ENCODE assay signal across 11 cellular contexts in the genomic region with DNA sequence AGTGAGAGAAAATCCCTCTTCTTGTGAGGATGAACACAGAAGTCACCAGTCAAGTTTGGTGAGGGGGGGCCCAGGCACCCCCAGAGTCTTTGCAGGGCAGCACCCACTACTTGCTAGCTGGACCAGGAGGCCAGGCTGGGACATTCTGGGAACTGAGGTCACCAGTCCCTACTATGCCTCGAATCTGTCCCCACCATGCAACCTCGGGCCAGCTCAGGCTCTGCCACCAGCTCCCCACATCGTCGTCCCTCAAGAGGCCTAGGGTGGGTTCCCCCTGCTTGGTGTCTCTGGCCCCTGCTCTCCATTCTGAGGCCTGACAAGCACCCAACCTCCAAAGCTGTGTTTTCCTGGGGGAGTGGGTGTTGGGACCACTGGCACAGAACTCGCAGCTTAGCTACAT. TPM values are rescaled to one million over a fixed set of nuclear protein-coding genes. Genes with fewer than 3 reads are reported as not detected.
DNase-seq lines count a peak whose midpoint lies in the region; ATAC-seq and TF ChIP-seq lines count a peak whose summit lies in the region.
"Had no signal": no experiment of that assay in that cellular context is flagged by ENCODE, and none has a peak within 500 bp of the region (broad histone marks: within the 10 kb centered on the region; RNA-seq: fewer than 3 reads in every experiment).

No MANE protein-coding gene starts in this region.

- H2BK120ac ChIP-seq in H9 (ENCODE audit: low read depth, low read length, poor library complexity, severe bottlenecking) = no peak overlapping the region

- H2AFZ ChIP-seq in H9 (ENCODE audit: low read length) (no peak overlapping the region), osteoblast (ENCODE audit: low read length) (no peak overlapping the region)

- no peak overlapping the region for H2BK15ac ChIP-seq in H9 (ENCODE audit: low read depth, low read length)

- no peak overlapping the region for H3K9ac ChIP-seq in H9 (ENCODE audit: extremely low read depth, insufficient read length, low read length)

- no peaks in the 10 kb centered on the region for H3K79me1 ChIP-seq in H9 (ENCODE audit: insufficient read depth, low read depth, low read length, poor library complexity, severe bottlenecking)

- H3K27ac Mint-ChIP-seq in CD14-positive monocyte = no peak overlapping the region
- no peak overlapping the region for H3K27ac Mint-ChIP-seq in H9
- H3K27ac Mint-ChIP-seq in brain = no peak overlapping the region

- no peak overlapping the region; the same call in 1 of the 2 replicates for H3K14ac ChIP-seq in H9 (ENCODE audit: insufficient read depth, low read length)

- peaks cover 8 to 17% (median 9%) of the 10 kb centered on the region in 3 donors for H3K27me3 Mint-ChIP-seq in CD14-positive monocyte (ENCODE audit: low read depth in 3 of 3)
- peaks cover 12% of the 10 kb centered on the region for H3K27me3 Mint-ChIP-seq in H9 (ENCODE audit: low read depth)
- peaks cover 6% of the 10 kb centered on the region for H3K27me3 Mint-ChIP-seq in brain

- no peak overlapping the region for H4K8ac ChIP-seq in H9 (replicated peaks; ENCODE audit: insufficient read length, low read depth, low read length)

- H4K5ac ChIP-seq in H9 (ENCODE audit: insufficient read length, low read depth, low read length) = no peak overlapping the region

- H3K4me3 Mint-ChIP-seq in CD14-positive monocyte (peak overlapping the region; percentile 65 to 66), H9 (peak overlapping the region; percentile 53; a peak in 3 of 5 replicates), brain (peak overlapping the region; percentile 21 to 70 (median 59))

- peaks cover 0 to 9% (median 3%) of the 10 kb centered on the region in 7 donors for H3K9me3 Mint-ChIP-seq in CD14-positive monocyte
- peaks cover 3 to 7% of the 10 kb centered on the region in 2 experiments; a peak in 3 of 5 replicates for H3K9me3 Mint-ChIP-seq in H9
- peaks cover 0 to 3% (median 0%) of the 10 kb centered on the region in 5 experiments for H3K9me3 Mint-ChIP-seq in brain

- no peak overlapping the region for H3K4me3 ChIP-seq in osteoblast (ENCODE audit: insufficient read depth, low read length)

- no CpG with 5 or more reads among the region's 5 CpGs for WGBS in H9 (ENCODE audit: extremely low coverage, insufficient read length, low lambda C conversion rate)

- H3K27ac ChIP-seq in H9 (ENCODE audit: insufficient read length, low read depth, low read length) (no peak overlapping the region), osteoblast (ENCODE audit: low read depth, low read length) (no peak overlapping the region)

- H2AK5ac ChIP-seq in H9 (ENCODE audit: insufficient read length, low read length) = no peak overlapping the region

- H2BK5ac ChIP-seq in H9 (ENCODE audit: insufficient read length, low read length) = no peak overlapping the region

- no peak overlapping the region for H3K18ac ChIP-seq in H9 (ENCODE audit: insufficient read length, low read depth, low read length)

- no peaks in the 10 kb centered on the region for H3K36me3 Mint-ChIP-seq in CD14-positive monocyte
- H3K36me3 Mint-ChIP-seq in H9 (ENCODE audit: insufficient read depth in 1 of 3, low read depth in 3 of 3) = no peaks in the 10 kb centered on the region
- no peaks in the 10 kb centered on the region for H3K36me3 Mint-ChIP-seq in brain

- no peak overlapping the region for H2BK12ac ChIP-seq in H9 (ENCODE audit: insufficient read length, low read depth, low read length)

- H4K20me1 ChIP-seq in H9 (ENCODE audit: control insufficient read depth, insufficient read depth, insufficient read length) (no peaks in the 10 kb centered on the region), osteoblast (ENCODE audit: insufficient read depth, low read length) (no peaks in the 10 kb centered on the region)

- H4K91ac ChIP-seq in H9 (ENCODE audit: insufficient read length, low read depth, low read length) = no peak overlapping the region

- H3K27me3 ChIP-seq in H9 (ENCODE audit: insufficient read depth, low read length) (peaks cover 3% of the 10 kb centered on the region; the same call in 1 of the 2 replicates), osteoblast (ENCODE audit: insufficient read depth, low read length) (no peaks in the 10 kb centered on the region)

- H3K4me1 ChIP-seq in H9 (ENCODE audit: insufficient read depth, low read length) (no peaks in the 10 kb centered on the region), osteoblast (ENCODE audit: insufficient read depth, low read length) (peaks cover 9% of the 10 kb centered on the region)

- DNase-seq in CD14-positive monocyte (ENCODE audit: low spot score) (no peak), H9 (no peak), osteoblast (ENCODE audit: insufficient read length, low spot score, missing footprints) (no peak), SK-N-DZ (ENCODE audit: low spot score) (no peak), HK-2 (ENCODE audit: unreplicated experiment) (no peak)
- DNase-seq: effector CD8-positive, alpha-beta T cell; GF-D8; Karpas-422; stimulated activated CD4-positive, alpha-beta T cell treated with anti-CD3 and anti-CD28 coated beads, Interleukin-4, amount 100 ng/mL, for 1 hour had no signal

- H3T11ph ChIP-seq in H9 (ENCODE audit: low read length) = no peak overlapping the region

- no peak overlapping the region for H3K56ac ChIP-seq in H9 (ENCODE audit: insufficient read length, low read depth, low read length)

- intact Hi-C loops in CD14-positive monocyte (cut with micrococcal nuclease) = no loop called here

- TF ChIP-seq CTCF in CD14-positive monocyte (IDR thresholded peaks at IDR 0.05) (no peak), H9 (conservative IDR thresholded peaks at IDR 0.05) (no peak), brain (conservative IDR thresholded peaks at IDR 0.05) (no peak), osteoblast (IDR thresholded peaks at IDR 0.05; ENCODE audit: extremely low read depth, low read depth, low read length) (no peak)

- no peaks in the 10 kb centered on the region for H3K36me3 ChIP-seq in osteoblast (ENCODE audit: insufficient read depth, low read length)

- no peaks in the 10 kb centered on the region for H3K79me2 ChIP-seq in H9 (ENCODE audit: insufficient read depth, low read length)
- H3K79me2 ChIP-seq in osteoblast (ENCODE audit: insufficient read depth, low read length) = peaks cover 3% of the 10 kb centered on the region

- H3K9me3 ChIP-seq in H9 (ENCODE audit: control insufficient read depth, low read depth, low read length) (no peaks in the 10 kb centered on the region), osteoblast (ENCODE audit: low read depth, low read length) (no peaks in the 10 kb centered on the region)

- H3K4me2 ChIP-seq in H9 (ENCODE audit: insufficient read depth, insufficient read length, low read length) = peak overlapping the region; percentile 40
- peak overlapping the region; percentile 86 for H3K4me2 ChIP-seq in osteoblast (ENCODE audit: insufficient read depth, low read length)

- ATAC-seq in GM18907 (IDR thresholded peaks at IDR 0.05; ENCODE audit: unreplicated experiment) = no peak

- no peak overlapping the region for H2BK20ac ChIP-seq in H9 (ENCODE audit: low read depth, low read length, poor library complexity, severe bottlenecking)

- peaks cover 9% of the 10 kb centered on the region for H3K4me1 Mint-ChIP-seq in CD14-positive monocyte
- peaks cover 0 to 4% of the 10 kb centered on the region in 2 experiments; a peak in 3 of 4 replicates for H3K4me1 Mint-ChIP-seq in H9
- peaks cover 6% of the 10 kb centered on the region for H3K4me1 Mint-ChIP-seq in brain

- H3K23ac ChIP-seq in H9 (ENCODE audit: insufficient read length, low read depth, low read length) = no peak overlapping the region

- H3K23me2 ChIP-seq in H9 (ENCODE audit: insufficient read length, low read depth, low read length, poor library complexity, severe bottlenecking) = peaks cover 9% of the 10 kb centered on the region

- H3K4ac ChIP-seq in H9 (ENCODE audit: low read depth, low read length) = no peak overlapping the region

RNA-seq across cellular contexts. Expression of gene ZNF678, which starts 22.2 kb away (rescaled TPM):
- 1 to 10 TPM; 1.5 to 1.7 TPM for polyA plus RNA-seq in CD14-positive monocyte
- 24.4 and 25.3 TPM in 2 replicates for total RNA-seq in H9 (2021)
- 3.3 TPM for polyA plus RNA-seq in brain (ENCODE audit: insufficient read depth, low read depth, low replicate concordance)
- total RNA-seq in osteoblast = 3.6 and 6.2 TPM in 2 replicates
- 5.3 and 5.7 TPM in 2 replicates for polyA plus RNA-seq in SK-N-DZ (2014; cell fraction: cytosol; rRNA removed)
- polyA plus RNA-seq in SK-N-DZ (2014; cell fraction: nucleus; rRNA removed) = 4.9 and 7.5 TPM in 2 replicates
